ENCODE assay signal across 1 cellular context in the genomic region with DNA sequence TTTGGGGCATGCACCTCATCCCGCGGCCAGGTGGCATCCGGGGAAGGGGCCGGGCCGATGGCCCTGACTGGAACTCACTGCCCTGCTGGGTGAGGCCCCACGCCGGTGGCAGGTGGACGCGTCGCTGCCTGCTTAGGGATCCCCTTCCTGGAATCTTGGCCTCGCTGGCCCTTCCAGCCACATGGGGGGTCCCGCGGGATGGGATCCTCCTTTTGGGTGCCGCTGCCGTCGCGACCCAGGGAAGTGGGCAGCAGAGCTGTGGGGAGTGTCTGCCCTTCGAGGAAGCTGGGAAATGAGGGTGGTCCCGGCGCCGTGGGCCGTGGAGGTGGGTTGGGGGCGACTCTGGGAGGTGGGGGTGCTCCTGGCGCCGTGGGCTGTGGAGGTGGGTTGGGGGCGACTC.
A peak's percentile ranks its signal among the peaks of the same experiment; 100 is the strongest.
TF ChIP-seq lines count a peak whose summit lies in the region.

No MANE protein-coding gene starts in this region.

TF ChIP-seq in K562, 482 proteins besides CTCF, POLR2A, EP300 and RAD21:
- no peak for TF ChIP-seq WHSC1 (IDR thresholded peaks at IDR 0.05; ENCODE audit: low read length)
- TF ChIP-seq MAZ (CRISPR knock-in tag; conservative IDR thresholded peaks at IDR 0.05 in 1 of 2, IDR thresholded peaks at IDR 0.05 in 1 of 2), result no peak
- no peak for TF ChIP-seq RFX5 (IDR thresholded peaks at IDR 0.05; ENCODE audit: low read depth, low read length)
- TF ChIP-seq, protein P1, sequence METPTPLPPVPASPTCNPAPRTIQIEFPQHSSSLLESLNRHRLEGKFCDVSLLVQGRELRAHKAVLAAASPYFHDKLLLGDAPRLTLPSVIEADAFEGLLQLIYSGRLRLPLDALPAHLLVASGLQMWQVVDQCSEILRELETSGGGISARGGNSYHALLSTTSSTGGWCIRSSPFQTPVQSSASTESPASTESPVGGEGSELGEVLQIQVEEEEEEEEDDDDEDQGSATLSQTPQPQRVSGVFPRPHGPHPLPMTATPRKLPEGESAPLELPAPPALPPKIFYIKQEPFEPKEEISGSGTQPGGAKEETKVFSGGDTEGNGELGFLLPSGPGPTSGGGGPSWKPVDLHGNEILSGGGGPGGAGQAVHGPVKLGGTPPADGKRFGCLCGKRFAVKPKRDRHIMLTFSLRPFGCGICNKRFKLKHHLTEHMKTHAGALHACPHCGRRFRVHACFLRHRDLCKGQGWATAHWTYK (CRISPR knock-in tag; IDR thresholded peaks at IDR 0.05), result no peak
- TF ChIP-seq POLR2H (tag; IDR thresholded peaks at IDR 0.05; ENCODE audit: low read depth), result no peak
- TF ChIP-seq, protein P2, sequence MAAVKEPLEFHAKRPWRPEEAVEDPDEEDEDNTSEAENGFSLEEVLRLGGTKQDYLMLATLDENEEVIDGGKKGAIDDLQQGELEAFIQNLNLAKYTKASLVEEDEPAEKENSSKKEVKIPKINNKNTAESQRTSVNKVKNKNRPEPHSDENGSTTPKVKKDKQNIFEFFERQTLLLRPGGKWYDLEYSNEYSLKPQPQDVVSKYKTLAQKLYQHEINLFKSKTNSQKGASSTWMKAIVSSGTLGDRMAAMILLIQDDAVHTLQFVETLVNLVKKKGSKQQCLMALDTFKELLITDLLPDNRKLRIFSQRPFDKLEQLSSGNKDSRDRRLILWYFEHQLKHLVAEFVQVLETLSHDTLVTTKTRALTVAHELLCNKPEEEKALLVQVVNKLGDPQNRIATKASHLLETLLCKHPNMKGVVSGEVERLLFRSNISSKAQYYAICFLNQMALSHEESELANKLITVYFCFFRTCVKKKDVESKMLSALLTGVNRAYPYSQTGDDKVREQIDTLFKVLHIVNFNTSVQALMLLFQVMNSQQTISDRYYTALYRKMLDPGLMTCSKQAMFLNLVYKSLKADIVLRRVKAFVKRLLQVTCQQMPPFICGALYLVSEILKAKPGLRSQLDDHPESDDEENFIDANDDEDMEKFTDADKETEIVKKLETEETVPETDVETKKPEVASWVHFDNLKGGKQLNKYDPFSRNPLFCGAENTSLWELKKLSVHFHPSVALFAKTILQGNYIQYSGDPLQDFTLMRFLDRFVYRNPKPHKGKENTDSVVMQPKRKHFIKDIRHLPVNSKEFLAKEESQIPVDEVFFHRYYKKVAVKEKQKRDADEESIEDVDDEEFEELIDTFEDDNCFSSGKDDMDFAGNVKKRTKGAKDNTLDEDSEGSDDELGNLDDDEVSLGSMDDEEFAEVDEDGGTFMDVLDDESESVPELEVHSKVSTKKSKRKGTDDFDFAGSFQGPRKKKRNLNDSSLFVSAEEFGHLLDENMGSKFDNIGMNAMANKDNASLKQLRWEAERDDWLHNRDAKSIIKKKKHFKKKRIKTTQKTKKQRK (IDR thresholded peaks at IDR 0.05; ENCODE audit: borderline replicate concordance, low read depth, low read length), result no peak
- 0 out of 2 replicates have a peak, but pooled peaks have one; percentile 18 for TF ChIP-seq POLR2G (IDR thresholded peaks at IDR 0.05; ENCODE audit: low read depth, low read length)
